ENCODE assay signal across 13 cellular contexts in genomic region chrX:136063340-136064079, GRCh38.
A peak's percentile ranks its signal among the peaks of the same experiment; 100 is the strongest.
DNase-seq lines count a peak whose midpoint lies in the region; ATAC-seq and TF ChIP-seq lines count a peak whose summit lies in the region.
"Had no signal": no experiment of that assay in that cellular context is flagged by ENCODE, and none has a peak within 500 bp of the region (broad histone marks: within the 10 kb centered on the region; RNA-seq: fewer than 3 reads in every experiment).

No MANE protein-coding gene starts in this region.

- peaks cover 44% of the 10 kb centered on the region for H3K4me1 ChIP-seq in PC-9 (replicated peaks; ENCODE audit: insufficient read depth)

- H3K4me2 ChIP-seq in PC-9: peak overlapping the region; percentile 62

- intact Hi-C loops in PC-9 (cut with micrococcal nuclease; ENCODE audit: unreplicated experiment): no loop called here

- DNase-seq in GM12865 (ENCODE audit: low read depth) (peak; percentile 7), PC-9 (peak in 1 of 2 experiments; percentile 87), fibroblast of the aortic adventitia (ENCODE audit: low read depth) (peak; percentile 13), pulmonary artery endothelial cell (ENCODE audit: low read depth, low spot score) (peak; percentile 7), NCI-H2029 treated with DMSO at 0.1 percent for 48 hours (lab: John Stamatoyannopoulos, UW) (no peak), NCI-H146 treated with DMSO at 0.1 percent for 48 hours (lab: John Stamatoyannopoulos, UW; ENCODE audit: unreplicated experiment) (no peak)
- no peak for DNase-seq in central memory CD4-positive, alpha-beta T cell
- DNase-seq: activated T-cell treated with anti-CD3 and anti-CD28 coated beads, Interleukin-2, amount 50 U/mL, for 4 hours; KG1; nephron progenitor cell; stimulated activated CD4-positive, alpha-beta T cell treated with anti-CD3 and anti-CD28 coated beads, Interleukin-1b, Interleukin-23, amount 100 ng/mL, for 48 hours; substantia nigra had no signal

- peak overlapping the region; percentile 34 for H2AFZ ChIP-seq in PC-9

- H3K36me3 ChIP-seq in PC-9 (ENCODE audit: low read depth): no peaks in the 10 kb centered on the region

- no peak overlapping the region for H3K4me3 ChIP-seq in GM12865 (ENCODE audit: low read depth, low read length)
- H3K4me3 ChIP-seq in PC-9: no peak overlapping the region
- no peak overlapping the region for H3K4me3 ChIP-seq in fibroblast of the aortic adventitia (ENCODE audit: low read depth, low read length)

- H3F3A ChIP-seq in PC-9 (ENCODE audit: insufficient read depth, low read depth): peaks cover 43% of the 10 kb centered on the region; the same call in 1 of the 2 replicates

- no peaks in the 10 kb centered on the region for H3K79me2 ChIP-seq in PC-9 (ENCODE audit: low read depth)

- H3K9me3 ChIP-seq in PC-9 (ENCODE audit: insufficient read depth, low read depth): no peaks in the 10 kb centered on the region

- no peaks in the 10 kb centered on the region for H4K20me1 ChIP-seq in PC-9 (ENCODE audit: insufficient read depth)

- H3K9me2 ChIP-seq in PC-9 (ENCODE audit: insufficient read depth): no peaks in the 10 kb centered on the region

- TF ChIP-seq CTCF in GM12865 (IDR thresholded peaks at IDR 0.05; ENCODE audit: insufficient read depth, low read depth, low read length, missing control alignments): no peak
- TF ChIP-seq CTCF in PC-9 (conservative IDR thresholded peaks at IDR 0.05): no peak
- no peak for TF ChIP-seq CTCF in fibroblast of the aortic adventitia (IDR thresholded peaks at IDR 0.05; ENCODE audit: insufficient read depth, low read length)

- POLR2A ChIA-PET in PC-9 (lab: Charles Lee; ENCODE audit: unreplicated experiment): no interaction called here

- no peaks in the 10 kb centered on the region for H3K27me3 ChIP-seq in PC-9 (ENCODE audit: insufficient read depth, low read depth)

- BruUV-seq in PC-9 (replicated peaks; lab: Mats Ljungman, UMichigan): no TSS peak

- CTCF ChIA-PET in PC-9 (lab: Charles Lee): no interaction called here

- peak overlapping the region; percentile 87 for H3K27ac ChIP-seq in PC-9

- no peak for ATAC-seq in HG03521 (IDR thresholded peaks at IDR 0.05; ENCODE audit: unreplicated experiment)
- ATAC-seq: activated T-cell treated with anti-CD3 and anti-CD28 coated beads, Interleukin-2, amount 50 U/mL, for 4 hours had no signal

Comparison
In these comparisons a context has a peak if more than half of its experiments do, and no peak if none do; other contexts are left out.
1. DNase-seq: peak in GM12865 (single experiment), fibroblast of the aortic adventitia (single experiment) and pulmonary artery endothelial cell (single experiment); none in NCI-H2029 treated with DMSO at 0.1 percent for 48 hours (single experiment), NCI-H146 treated with DMSO at 0.1 percent for 48 hours (single experiment) and central memory CD4-positive, alpha-beta T cell (single experiment).